ENCODE assay signal across 11 cellular contexts in the genomic region with DNA sequence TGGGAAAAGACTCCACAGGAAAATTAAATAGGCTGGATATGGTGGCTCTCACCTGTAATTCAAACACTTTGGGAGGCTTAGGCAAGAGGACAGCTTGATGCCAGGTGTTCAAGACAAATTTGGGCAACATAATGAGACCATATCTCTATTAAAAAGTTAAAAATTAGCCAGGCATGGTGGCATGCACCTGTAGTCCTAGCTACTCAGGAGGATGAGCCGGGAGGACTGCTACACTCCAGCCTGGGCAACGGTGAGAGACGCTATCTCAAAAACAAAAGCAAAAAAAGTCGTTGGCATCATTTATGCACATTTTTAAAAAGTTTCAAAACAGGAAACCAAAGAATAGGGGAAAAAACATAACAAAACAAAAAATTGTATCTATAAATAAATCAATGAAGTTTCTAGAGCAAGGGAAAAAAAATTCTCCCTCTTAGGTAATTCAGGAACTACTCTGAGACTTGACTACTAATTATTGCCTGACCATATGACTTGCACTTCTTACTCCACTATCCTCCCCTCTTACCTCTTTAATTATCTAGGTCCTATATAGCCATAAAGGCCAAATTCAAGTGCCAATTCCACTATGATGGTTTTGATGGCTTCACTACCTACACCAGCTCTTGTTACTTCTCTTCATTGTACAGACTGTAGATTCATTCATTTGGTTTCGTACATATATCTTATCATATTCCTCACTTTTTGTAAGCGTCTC. TPM values are rescaled to one million over a fixed set of nuclear protein-coding genes. Genes with fewer than 3 reads are reported as not detected.
DNase-seq lines count a peak whose midpoint lies in the region; ATAC-seq and TF ChIP-seq lines count a peak whose summit lies in the region.
"Had no signal": no experiment of that assay in that cellular context is flagged by ENCODE, and none has a peak within 500 bp of the region (broad histone marks: within the 10 kb centered on the region; RNA-seq: fewer than 3 reads in every experiment).

No MANE protein-coding gene starts in this region.

- H3K27ac ChIP-seq in Panc1 (ENCODE audit: low read length) = peak overlapping the region; percentile 95
- H3K27ac ChIP-seq in fibroblast of lung (ENCODE audit: insufficient read depth, low read length) = no peak overlapping the region
- H3K27ac ChIP-seq in gastrocnemius medialis = peak overlapping the region in 3 of 4 donors; percentile 89 to 92 (median 90)

- TF ChIP-seq POLR2A in gastrocnemius medialis (IDR thresholded peaks at IDR 0.05) = no peak

- ATAC-seq in Panc1 (no peak), gastrocnemius medialis (no peak)

- no peak overlapping the region for H2AFZ ChIP-seq in fibroblast of lung (ENCODE audit: low read length)

- H3K4me3 ChIP-seq in Panc1 (ENCODE audit: low read depth in 2 of 2, low read length in 2 of 2) (peak overlapping the region; percentile 98), fibroblast of lung (replicated peaks in 1 of 4; ENCODE audit: control extremely low read depth in 1 of 4, insufficient read depth in 1 of 4, low read depth in 3 of 4, low read length in 4 of 4) (peak overlapping the region; percentile 91 to 100 (median 95)), gastrocnemius medialis (peak overlapping the region; percentile 73 to 96 (median 87))

- TSS peak; percentile 80 for BruUV-seq in Panc1 (replicated peaks; lab: Mats Ljungman, UMichigan)

- POLR2A ChIA-PET in Panc1 (lab: Charles Lee) = no interaction called here

- H4K20me1 ChIP-seq in fibroblast of lung (ENCODE audit: control insufficient read depth, extremely low read depth, insufficient read depth, low read length) = no peaks in the 10 kb centered on the region

- intact Hi-C loops in Panc1 (cut with micrococcal nuclease; ENCODE audit: unreplicated experiment) = no loop called here
- intact Hi-C loops in gastrocnemius medialis (cut with DNase I; ENCODE audit: low total_unique reads) = loop anchor here (2.0 to 10.0 kb wide), 3 partner anchors 48 to 245 kb away; a partner anchor contains a TSS

- H3K79me2 ChIP-seq in fibroblast of lung (ENCODE audit: control insufficient read depth, insufficient read depth, low read length) = peaks cover 46% of the 10 kb centered on the region

- H3K4me2 ChIP-seq in fibroblast of lung (ENCODE audit: extremely low read depth, insufficient read depth, low read length) = peak overlapping the region; percentile 99

- CTCF ChIA-PET in Panc1 (lab: Charles Lee) = no interaction called here

- H3K9me3 ChIP-seq in Panc1 (ENCODE audit: control insufficient read depth, insufficient read depth, low read depth, low read length) = no peaks in the 10 kb centered on the region
- no peaks in the 10 kb centered on the region for H3K9me3 ChIP-seq in fibroblast of lung (ENCODE audit: control insufficient read depth, insufficient read depth, low read depth, low read length)
- H3K9me3 ChIP-seq in gastrocnemius medialis = no peaks in the 10 kb centered on the region

- in situ Hi-C loops in Panc1 (cut with HindIII; ENCODE audit: low pct_unique_long_range_greater_than_20kb, low sequenced_read_pairs) = no loop called here
- in situ Hi-C loops in gastrocnemius medialis (cut with MboI; ENCODE audit: low sequenced_read_pairs in 4 of 4) = no loop called here

- peak overlapping the region; percentile 76 for H3K9ac ChIP-seq in fibroblast of lung (ENCODE audit: insufficient read depth, low read length)

- peaks cover 2% of the 10 kb centered on the region for H3K36me3 ChIP-seq in Panc1 (ENCODE audit: control insufficient read depth, insufficient read depth, low read length)
- H3K36me3 ChIP-seq in fibroblast of lung (ENCODE audit: control insufficient read depth, insufficient read depth, low read length) = peaks cover 3% of the 10 kb centered on the region
- peaks cover 0 to 15% of the 10 kb centered on the region in 2 donors for H3K36me3 ChIP-seq in gastrocnemius medialis

- H3K27me3 ChIP-seq in Panc1 (ENCODE audit: control insufficient read depth, insufficient read depth, low read length) (no peaks in the 10 kb centered on the region), fibroblast of lung (ENCODE audit: control insufficient read depth, insufficient read depth, low read length) (no peaks in the 10 kb centered on the region), gastrocnemius medialis (no peaks in the 10 kb centered on the region)

- H3K4me1 ChIP-seq in Panc1 (ENCODE audit: control insufficient read depth, insufficient read depth, low read length) (peaks cover 9% of the 10 kb centered on the region), fibroblast of lung (ENCODE audit: control insufficient read depth, extremely low read depth, insufficient read depth, low read length) (peaks cover 2% of the 10 kb centered on the region), gastrocnemius medialis (peaks cover 16 to 17% of the 10 kb centered on the region in 2 donors)

- DNase-seq in SIG-M5 treated with dmso at 0.1 percent for 504 hours (lab: John Stamatoyannopoulos, UW; ENCODE audit: unreplicated experiment) (peak; percentile 40), SIG-M5 (lab: John Stamatoyannopoulos, UW) (no peak), Panc1 (ENCODE audit: low read depth, low spot score) (no peak), fibroblast of lung (ENCODE audit: low read depth in 2 of 2) (no peak), gastrocnemius medialis (no peak), NCI-H1694 treated with DMSO at 0.1 percent for 48 hours (lab: John Stamatoyannopoulos, UW) (no peak), activated gamma-delta T cell (lab: John Stamatoyannopoulos, UW) (no peak), EL (no peak)
- DNase-seq: 8988T; activated CD8-positive, alpha-beta memory T cell treated with anti-CD3 and anti-CD28 coated beads, Interleukin-2, amount 50 U/mL, for 48 hours; NCI-H1105 had no signal

- TF ChIP-seq CTCF in Panc1 (IDR thresholded peaks at IDR 0.05) (no peak), fibroblast of lung (conservative IDR thresholded peaks at IDR 0.05 in 1 of 2, IDR thresholded peaks at IDR 0.05 in 1 of 2; ENCODE audit: low read depth in 1 of 2, low read length in 2 of 2) (no peak), gastrocnemius medialis (IDR thresholded peaks at IDR 0.05 in 4 of 5, conservative IDR thresholded peaks at IDR 0.05 in 1 of 5) (no peak)

RNA-seq across cellular contexts. Expression of a gene that starts 1.6 kb away (rescaled TPM):
- 43.3 TPM for total RNA-seq in Panc1 (2021; ENCODE audit: unreplicated experiment)
- polyA plus RNA-seq in Panc1 (2012; ENCODE audit: insufficient read length) = 29.5 TPM
- 54.4 and 59.9 TPM in 2 replicates for total RNA-seq in fibroblast of lung
- 39.2 and 44.0 TPM in 2 replicates for polyA plus RNA-seq in fibroblast of lung
- 22.2 and 29.1 TPM in 2 replicates for polyA plus RNA-seq in fibroblast of lung (2012)
- polyA minus RNA-seq in fibroblast of lung (ENCODE audit: low replicate concordance) = 71.9 and 80.8 TPM in 2 replicates
- total RNA-seq in gastrocnemius medialis = 10 to 100 TPM; 16.5 to 52.4 (median 34.6) TPM

RNA-seq across cellular contexts. Expression of a gene that starts 16.6 kb away (rescaled TPM):
- total RNA-seq in Panc1 (2021; ENCODE audit: unreplicated experiment) = 1.5 TPM
- polyA plus RNA-seq in Panc1 (2012; ENCODE audit: insufficient read length) = 2.6 TPM
- 3.1 and 3.5 TPM in 2 replicates for total RNA-seq in fibroblast of lung
- 3.9 and 6.1 TPM in 2 replicates for polyA plus RNA-seq in fibroblast of lung
- 5.0 and 8.0 TPM in 2 replicates for polyA plus RNA-seq in fibroblast of lung (2012)
- polyA minus RNA-seq in fibroblast of lung (ENCODE audit: low replicate concordance) = 14.7 and 22.0 TPM in 2 replicates
- 1 to 10 TPM in 3 of 4 donors, under 1 TPM in 1; 0.80 to 2.0 (median 1.1) TPM for total RNA-seq in gastrocnemius medialis

RNA-seq across cellular contexts. Expression of a gene that starts 32.6 kb away (rescaled TPM):
- total RNA-seq in Panc1 (2021; ENCODE audit: unreplicated experiment) (50.1 TPM), fibroblast of lung (19.8 and 30.6 TPM in 2 replicates), gastrocnemius medialis (100 to 1,000 TPM in 2 of 4 donors, 10 to 100 TPM in 2; 57.2 to 135 (median 112) TPM)
- 43.4 TPM for polyA plus RNA-seq in Panc1 (2012; ENCODE audit: insufficient read length)
- 86.1 and 92.5 TPM in 2 replicates for polyA plus RNA-seq in fibroblast of lung
- polyA plus RNA-seq in fibroblast of lung (2012) = 69.0 and 72.8 TPM in 2 replicates
- polyA minus RNA-seq in fibroblast of lung (ENCODE audit: low replicate concordance) = 85.6 and 162 TPM in 2 replicates

RNA-seq across cellular contexts. Expression of a gene that starts 32.8 kb away (rescaled TPM):
- 17.0 TPM for total RNA-seq in Panc1 (2021; ENCODE audit: unreplicated experiment)
- 13.0 TPM for polyA plus RNA-seq in Panc1 (2012; ENCODE audit: insufficient read length)
- total RNA-seq in fibroblast of lung = 22.3 and 31.7 TPM in 2 replicates
- polyA plus RNA-seq in fibroblast of lung = 17.6 and 27.8 TPM in 2 replicates
- polyA plus RNA-seq in fibroblast of lung (2012) = 14.3 and 15.7 TPM in 2 replicates
- polyA minus RNA-seq in fibroblast of lung (ENCODE audit: low replicate concordance) = 4.4 and 12.7 TPM in 2 replicates
- 10 to 100 TPM in 1 of 4 donors, 1 to 10 TPM in 3; 4.8 to 13.6 (median 8.0) TPM for total RNA-seq in gastrocnemius medialis

RNA-seq across cellular contexts. Expression of a gene that starts 53.7 kb away (rescaled TPM):
- 64.7 TPM for total RNA-seq in Panc1 (2021; ENCODE audit: unreplicated experiment)
- 48.1 TPM for polyA plus RNA-seq in Panc1 (2012; ENCODE audit: insufficient read length)
- total RNA-seq in fibroblast of lung = 46.5 and 56.3 TPM in 2 replicates
- polyA plus RNA-seq in fibroblast of lung = 11.1 and 19.3 TPM in 2 replicates
- 43.9 and 44.2 TPM in 2 replicates for polyA plus RNA-seq in fibroblast of lung (2012)
- 157 and 198 TPM in 2 replicates for polyA minus RNA-seq in fibroblast of lung (ENCODE audit: low replicate concordance)
- 10 to 100 TPM; 23.8 to 49.5 (median 37.6) TPM for total RNA-seq in gastrocnemius medialis
